25 cellular contexts compared by ENCODE assay signal in genomic region chr12:73390256-73390655, GRCh38.
"Had no signal": no experiment of that assay in that cellular context is flagged by ENCODE, and none has a peak within 500 bp of the region (broad histone marks: within the 10 kb centered on the region; RNA-seq: fewer than 3 reads in every experiment).

No MANE protein-coding gene starts in this region.

- FAIRE-seq: TTC549 had no signal

- ATAC-seq: activated CD8-positive, alpha-beta T cell treated with anti-CD3 and anti-CD28 coated beads for 36 hours; activated T-cell treated with anti-CD3 and anti-CD28 coated beads, Interleukin-2, amount 50 U/mL, for 72 hours; activated T-helper 17 cell treated with anti-CD3 and anti-CD28 coated beads, Interleukin-2, amount 50 U/mL, for 72 hours; Panc1 had no signal

- H3K4me3 ChIP-seq: SJCRH30, SK-N-MC had no signal

- H3K27me3 ChIP-seq: brain microvascular endothelial cell, SJCRH30 had no signal

- H3K36me3 Mint-ChIP-seq: activated naive CD8-positive, alpha-beta T cell treated with anti-CD3 and anti-CD28 coated beads for 36 hours had no signal

- H3K27me3 Mint-ChIP-seq: activated CD4-positive, alpha-beta T cell treated with anti-CD3 and anti-CD28 coated beads, Interleukin-2, amount 10 ng/mL, durations not matched to agents 24 days and 14 days; activated CD8-positive, alpha-beta T cell treated with anti-CD3 and anti-CD28 coated beads for 36 hours; activated naive CD8-positive, alpha-beta T cell treated with anti-CD3 and anti-CD28 coated beads for 36 hours; activated T-helper 17 cell treated with anti-CD3 and anti-CD28 coated beads, Interleukin-2, amount 50 U/mL, for 72 hours had no signal

- H3K27ac ChIP-seq: brain microvascular endothelial cell, SJCRH30, SK-N-MC had no signal

- DNase-seq: activated CD4-positive, alpha-beta T cell treated with anti-CD3 and anti-CD28 coated beads, Interleukin-2, amount 10 ng/mL, durations not matched to agents 24 days and 14 days; activated CD4-positive, alpha-beta T cell treated with anti-CD3 and anti-CD28 coated beads, Interleukin-2, amount 50 U/mL, for 4 hours; activated CD8-positive, alpha-beta T cell treated with anti-CD3 and anti-CD28 coated beads for 36 hours; activated effector memory CD4-positive, alpha-beta T cell treated with anti-CD3 and anti-CD28 coated beads, Interleukin-2, amount 50 U/mL, for 16 hours; activated naive CD4-positive, alpha-beta T cell; activated naive CD4-positive, alpha-beta T cell treated with anti-CD3 and anti-CD28 coated beads, Interleukin-2, amount 50 U/mL, for 16 hours; activated naive CD8-positive, alpha-beta T cell treated with anti-CD3 and anti-CD28 coated beads for 36 hours; activated T-cell treated with anti-CD3 and anti-CD28 coated beads, Interleukin-2, amount 50 U/mL, for 1 hour; activated T-cell treated with anti-CD3 and anti-CD28 coated beads, Interleukin-2, amount 50 U/mL, for 72 hours; amniotic stem cell; aorta; brain microvascular endothelial cell; central memory CD4-positive, alpha-beta T cell; NCI-H1105; NCI-H1417 treated with DMSO at 0.1 percent for 48 hours; NCI-H1930; NCI-H345; NCI-H524 treated with DMSO at 0.1 percent for 48 hours; SHP77; SJCRH30; T1000 had no signal

- H3K4me1 ChIP-seq: SJCRH30 had no signal

- H3K36me3 ChIP-seq: brain microvascular endothelial cell, SJCRH30 had no signal

- H3K27ac Mint-ChIP-seq: activated CD4-positive, alpha-beta T cell treated with anti-CD3 and anti-CD28 coated beads, Interleukin-2, amount 10 ng/mL, durations not matched to agents 24 days and 14 days; activated CD8-positive, alpha-beta T cell treated with anti-CD3 and anti-CD28 coated beads for 36 hours; activated naive CD8-positive, alpha-beta T cell treated with anti-CD3 and anti-CD28 coated beads for 36 hours; activated T-cell treated with anti-CD3 and anti-CD28 coated beads, Interleukin-2, amount 50 U/mL, for 72 hours; activated T-helper 17 cell treated with anti-CD3 and anti-CD28 coated beads, Interleukin-2, amount 50 U/mL, for 72 hours had no signal

- H3K4me1 Mint-ChIP-seq: activated CD4-positive, alpha-beta T cell treated with anti-CD3 and anti-CD28 coated beads, Interleukin-2, amount 10 ng/mL, durations not matched to agents 24 days and 14 days; activated naive CD8-positive, alpha-beta T cell treated with anti-CD3 and anti-CD28 coated beads for 36 hours; activated T-helper 17 cell treated with anti-CD3 and anti-CD28 coated beads, Interleukin-2, amount 50 U/mL, for 72 hours had no signal

- H3K9me3 ChIP-seq: SJCRH30 had no signal

- H3K4me3 Mint-ChIP-seq: activated CD4-positive, alpha-beta T cell treated with anti-CD3 and anti-CD28 coated beads, Interleukin-2, amount 10 ng/mL, durations not matched to agents 24 days and 14 days; activated CD8-positive, alpha-beta T cell treated with anti-CD3 and anti-CD28 coated beads for 36 hours; activated naive CD8-positive, alpha-beta T cell treated with anti-CD3 and anti-CD28 coated beads for 36 hours; activated T-cell treated with anti-CD3 and anti-CD28 coated beads, Interleukin-2, amount 50 U/mL, for 72 hours; activated T-helper 17 cell treated with anti-CD3 and anti-CD28 coated beads, Interleukin-2, amount 50 U/mL, for 72 hours had no signal

- H3K9me3 Mint-ChIP-seq: activated CD4-positive, alpha-beta T cell treated with anti-CD3 and anti-CD28 coated beads, Interleukin-2, amount 10 ng/mL, durations not matched to agents 24 days and 14 days had no signal
